ENCODE assay signal across 10 cellular contexts in the genomic region with DNA sequence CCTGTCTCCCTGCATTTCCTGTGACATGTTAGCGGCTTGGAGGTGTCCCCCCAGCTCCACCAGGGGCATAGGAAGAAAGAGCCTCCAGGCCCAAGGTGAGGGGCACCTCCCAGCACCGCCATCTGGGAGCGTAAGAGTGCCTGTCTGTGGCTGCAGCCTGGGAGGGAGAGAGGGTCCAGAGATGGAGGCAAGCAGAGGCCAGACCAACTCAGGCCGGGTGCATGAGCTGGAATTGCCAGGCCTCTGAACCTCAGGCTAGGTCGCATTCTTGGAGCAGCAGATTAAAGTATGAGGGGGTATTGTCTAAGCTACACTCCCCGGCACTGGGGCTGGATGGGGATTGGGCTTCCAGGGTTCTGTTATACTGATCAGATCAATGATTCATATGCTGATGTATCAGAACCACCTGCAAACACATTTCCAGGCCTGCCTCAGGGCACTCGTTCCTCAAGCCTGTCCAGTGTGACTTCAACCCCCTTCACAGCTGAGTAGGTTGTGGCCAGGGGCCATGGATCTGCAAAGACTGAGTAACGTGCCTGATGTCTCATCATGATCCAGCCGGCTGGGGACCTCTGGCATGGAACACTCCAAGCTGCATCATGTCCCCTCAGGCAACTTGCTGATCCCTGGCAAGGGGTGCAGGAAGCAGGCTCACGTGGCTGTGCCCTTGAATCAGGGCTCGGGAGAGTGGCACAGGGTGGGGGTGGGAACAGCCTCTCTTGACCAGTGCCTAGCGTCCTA.
DNase-seq lines count a peak whose midpoint lies in the region; ATAC-seq and TF ChIP-seq lines count a peak whose summit lies in the region.
"Had no signal": no experiment of that assay in that cellular context is flagged by ENCODE, and none has a peak within 500 bp of the region (broad histone marks: within the 10 kb centered on the region; RNA-seq: fewer than 3 reads in every experiment).

No MANE protein-coding gene starts in this region.

- H3K27ac ChIP-seq in left ventricle myocardium inferior (replicated peaks) (peak overlapping the region; percentile 89), aorta (ENCODE audit: low read depth in 1 of 2, low read length in 2 of 2) (peak overlapping the region in 1 of 2 donors; percentile 66), Karpas-422 (ENCODE audit: low read length) (no peak overlapping the region)

- H4K20me1 ChIP-seq in Karpas-422 (ENCODE audit: insufficient read depth, low read depth, low read length): 0 out of 2 replicates have a peak, but pooled peaks cover 3% of the 10 kb centered on the region

- no peak for TF ChIP-seq CTCF in left ventricle myocardium inferior (IDR thresholded peaks at IDR 0.05; ENCODE audit: borderline replicate concordance)

- ATAC-seq in Right ventricle myocardium superior (ENCODE audit: poor library complexity) (no peak), aorta (ENCODE audit: low FRiP score) (no peak), HG03378 (IDR thresholded peaks at IDR 0.05; ENCODE audit: unreplicated experiment) (no peak)

- H2AFZ ChIP-seq in Karpas-422 (ENCODE audit: low read length): no peak overlapping the region

- 58 to 60% methylated on average over 12 of the region's 12 CpGs for WGBS in aorta, 2 donors

- intact Hi-C loops in left ventricle myocardium inferior (cut with micrococcal nuclease) (no loop called here), Right ventricle myocardium superior (cut with DNase I) (no loop called here), aorta (cut with DNase I) (loop anchor here in 1 of 2 donors (5.0 kb wide), 1 partner anchor 125 kb away; no protein-coding TSS in a partner anchor)
- intact Hi-C loops in activated T-helper 2 cell treated with anti-CD3 and anti-CD28 coated beads, Interferon-gamma antibody, Interleukin-2, Interleukin-4, amounts not matched to agents 10 μg/mL and 5 μg/mL and 100 μg/mL, durations not matched to agents 14 hours and 24 hours and 36 hours (cut with micrococcal nuclease): loop anchor here (2.0 to 5.0 kb wide), 4 partner anchors 40 to 675 kb away; no protein-coding TSS in a partner anchor

- peaks cover 4% of the 10 kb centered on the region for H3K9me3 Mint-ChIP-seq in activated T-helper 2 cell treated with anti-CD3 and anti-CD28 coated beads, Interferon-gamma antibody, Interleukin-2, Interleukin-4, amounts not matched to agents 10 μg/mL and 5 μg/mL and 100 μg/mL, durations not matched to agents 14 hours and 24 hours and 36 hours
- H3K9me3 Mint-ChIP-seq: activated B cell treated with CpG ODN at 0.5 μM for 24 hours had no signal

- H3K27ac Mint-ChIP-seq in activated T-helper 2 cell treated with anti-CD3 and anti-CD28 coated beads, Interferon-gamma antibody, Interleukin-2, Interleukin-4, amounts not matched to agents 10 μg/mL and 5 μg/mL and 100 μg/mL, durations not matched to agents 14 hours and 24 hours and 36 hours: peak overlapping the region; percentile 97
- H3K27ac Mint-ChIP-seq: activated B cell treated with CpG ODN at 0.5 μM for 24 hours had no signal

- H3K9ac ChIP-seq in Karpas-422 (ENCODE audit: low read length): no peak overlapping the region

- peaks cover 91% of the 10 kb centered on the region for H3K4me1 ChIP-seq in left ventricle myocardium inferior
- no peaks in the 10 kb centered on the region for H3K4me1 ChIP-seq in aorta (ENCODE audit: control insufficient read depth in 1 of 2, insufficient read depth in 2 of 2, low read length in 2 of 2)
- H3K4me1 ChIP-seq in Karpas-422 (ENCODE audit: low read length): peaks cover 5% of the 10 kb centered on the region

- H3K4me1 Mint-ChIP-seq in activated T-helper 2 cell treated with anti-CD3 and anti-CD28 coated beads, Interferon-gamma antibody, Interleukin-2, Interleukin-4, amounts not matched to agents 10 μg/mL and 5 μg/mL and 100 μg/mL, durations not matched to agents 14 hours and 24 hours and 36 hours (ENCODE audit: low read depth): peaks cover 44% of the 10 kb centered on the region

- H3K4me3 ChIP-seq in left ventricle myocardium inferior: no peak overlapping the region
- no peak overlapping the region for H3K4me3 ChIP-seq in aorta (ENCODE audit: low read length in 2 of 2)
- no peak overlapping the region for H3K4me3 ChIP-seq in Karpas-422 (ENCODE audit: low read length)
- H3K4me3 ChIP-seq: lung had no signal

- DNase-seq in left ventricle myocardium inferior: no peak
- DNase-seq in Right ventricle myocardium superior: no peak
- DNase-seq in activated T-helper 2 cell treated with anti-CD3 and anti-CD28 coated beads, Interferon-gamma antibody, Interleukin-2, Interleukin-4, amounts not matched to agents 10 μg/mL and 5 μg/mL and 100 μg/mL, durations not matched to agents 14 hours and 24 hours and 36 hours (ENCODE audit: low spot score): no peak
- peak; percentile 97 for DNase-seq in islet precursor cell
- DNase-seq in aorta: peak; percentile 51 to 79
- DNase-seq in NCI-H1694 (lab: John Stamatoyannopoulos, UW): no peak
- no peak for DNase-seq in Karpas-422
- DNase-seq: activated B cell treated with CpG ODN at 0.5 μM for 24 hours had no signal

- H3K79me2 ChIP-seq in Karpas-422 (ENCODE audit: low read length): no peaks in the 10 kb centered on the region

- no peak overlapping the region for H3K4me3 Mint-ChIP-seq in activated T-helper 2 cell treated with anti-CD3 and anti-CD28 coated beads, Interferon-gamma antibody, Interleukin-2, Interleukin-4, amounts not matched to agents 10 μg/mL and 5 μg/mL and 100 μg/mL, durations not matched to agents 14 hours and 24 hours and 36 hours (ENCODE audit: low read depth)

- H3K9me3 ChIP-seq in left ventricle myocardium inferior (replicated peaks) (peaks cover 9% of the 10 kb centered on the region), aorta (ENCODE audit: control insufficient read depth, low read length) (no peaks in the 10 kb centered on the region), Karpas-422 (ENCODE audit: low read length) (no peaks in the 10 kb centered on the region)

- H3K4me2 ChIP-seq in Karpas-422 (ENCODE audit: low read depth, low read length, poor library complexity, severe bottlenecking): no peak overlapping the region

- H3K27me3 ChIP-seq in left ventricle myocardium inferior (ENCODE audit: low read depth) (no peaks in the 10 kb centered on the region), aorta (ENCODE audit: control insufficient read depth in 1 of 2, insufficient read depth in 2 of 2, low read length in 1 of 2) (no peaks in the 10 kb centered on the region), Karpas-422 (ENCODE audit: low read length) (no peaks in the 10 kb centered on the region)

- peaks cover 19% of the 10 kb centered on the region for H3K36me3 Mint-ChIP-seq in activated T-helper 2 cell treated with anti-CD3 and anti-CD28 coated beads, Interferon-gamma antibody, Interleukin-2, Interleukin-4, amounts not matched to agents 10 μg/mL and 5 μg/mL and 100 μg/mL, durations not matched to agents 14 hours and 24 hours and 36 hours (ENCODE audit: low read depth)

- H3K36me3 ChIP-seq in left ventricle myocardium inferior: no peaks in the 10 kb centered on the region
- no peaks in the 10 kb centered on the region for H3K36me3 ChIP-seq in aorta (ENCODE audit: control insufficient read depth in 1 of 2, insufficient read depth in 2 of 2, low read length in 1 of 2)
- no peaks in the 10 kb centered on the region for H3K36me3 ChIP-seq in Karpas-422 (ENCODE audit: insufficient read depth, low read length)

- H3K9me2 ChIP-seq in Karpas-422 (replicated peaks; ENCODE audit: insufficient read depth, low read length): no peaks in the 10 kb centered on the region

- H3K27me3 Mint-ChIP-seq in activated T-helper 2 cell treated with anti-CD3 and anti-CD28 coated beads, Interferon-gamma antibody, Interleukin-2, Interleukin-4, amounts not matched to agents 10 μg/mL and 5 μg/mL and 100 μg/mL, durations not matched to agents 14 hours and 24 hours and 36 hours (ENCODE audit: low read depth): no peaks in the 10 kb centered on the region
- H3K27me3 Mint-ChIP-seq: activated B cell treated with CpG ODN at 0.5 μM for 24 hours had no signal

Comparison
In these comparisons a context has a peak if more than half of its experiments do, and no peak if none do; other contexts are left out.
1. DNase-seq: peak in islet precursor cell (single experiment) and aorta (2 of 2); none in left ventricle myocardium inferior (single experiment), Right ventricle myocardium superior (single experiment), activated T-helper 2 cell treated with anti-CD3 and anti-CD28 coated beads, Interferon-gamma antibody, Interleukin-2, Interleukin-4, amounts not matched to agents 10 μg/mL and 5 μg/mL and 100 μg/mL, durations not matched to agents 14 hours and 24 hours and 36 hours (single experiment), NCI-H1694 (single experiment) and Karpas-422 (single experiment).